Comparison of ENCODE assay signal across 1 cellular context in the genomic region with DNA sequence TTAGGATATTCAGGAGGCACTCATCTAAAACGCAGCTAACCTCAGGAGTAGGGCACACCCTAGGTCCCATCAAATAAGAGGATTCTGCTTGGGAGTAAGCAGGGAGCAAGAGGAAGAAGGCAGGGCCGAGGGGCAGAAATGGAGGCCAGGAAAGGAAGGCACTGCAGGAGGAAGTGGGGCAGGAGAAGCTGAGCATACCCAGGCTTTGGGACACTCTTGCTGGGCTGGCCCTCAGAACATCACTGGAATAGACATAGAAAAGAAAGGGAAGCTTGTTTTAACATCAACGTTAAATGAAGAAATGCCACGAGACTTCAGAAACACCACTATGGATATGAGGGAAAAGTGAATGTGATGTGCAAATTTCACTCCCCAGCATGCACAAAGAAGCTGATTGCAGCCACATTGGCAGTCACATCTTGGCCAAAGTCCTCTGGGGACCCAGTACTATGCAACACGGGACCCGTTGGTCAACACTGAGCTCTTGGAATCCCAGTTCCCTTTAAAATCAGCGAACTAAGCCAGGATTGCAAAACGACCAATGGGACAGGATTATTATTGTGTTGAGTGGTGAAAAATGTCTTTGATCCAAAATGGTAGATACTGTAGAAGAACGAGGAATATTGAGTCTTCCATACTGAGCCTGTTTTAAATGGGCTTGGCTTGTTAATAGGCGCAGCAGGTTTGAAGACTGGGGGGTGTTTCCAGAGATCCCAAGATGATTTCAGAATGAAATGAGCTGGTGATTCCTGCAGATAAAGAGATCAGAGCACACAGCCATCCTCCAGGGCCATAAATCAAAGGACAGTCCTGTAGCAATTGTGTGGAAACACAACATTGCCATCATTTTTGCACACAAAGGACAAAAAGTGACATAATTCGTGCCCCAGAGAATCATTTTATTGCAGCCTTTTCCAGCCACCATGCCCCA.
TF ChIP-seq lines count a peak whose summit lies in the region.

No MANE protein-coding gene starts in this region.

TF ChIP-seq in GM12878, 131 proteins besides CTCF, POLR2A, EP300 and RAD21:
- TF ChIP-seq, protein P1, sequence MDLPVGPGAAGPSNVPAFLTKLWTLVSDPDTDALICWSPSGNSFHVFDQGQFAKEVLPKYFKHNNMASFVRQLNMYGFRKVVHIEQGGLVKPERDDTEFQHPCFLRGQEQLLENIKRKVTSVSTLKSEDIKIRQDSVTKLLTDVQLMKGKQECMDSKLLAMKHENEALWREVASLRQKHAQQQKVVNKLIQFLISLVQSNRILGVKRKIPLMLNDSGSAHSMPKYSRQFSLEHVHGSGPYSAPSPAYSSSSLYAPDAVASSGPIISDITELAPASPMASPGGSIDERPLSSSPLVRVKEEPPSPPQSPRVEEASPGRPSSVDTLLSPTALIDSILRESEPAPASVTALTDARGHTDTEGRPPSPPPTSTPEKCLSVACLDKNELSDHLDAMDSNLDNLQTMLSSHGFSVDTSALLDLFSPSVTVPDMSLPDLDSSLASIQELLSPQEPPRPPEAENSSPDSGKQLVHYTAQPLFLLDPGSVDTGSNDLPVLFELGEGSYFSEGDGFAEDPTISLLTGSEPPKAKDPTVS (IDR thresholded peaks at IDR 0.05; ENCODE audit: low read depth, low read length): no peak
- TF ChIP-seq ZBTB4 (CRISPR knock-in tag; IDR thresholded peaks at IDR 0.05): 0 out of 2 replicates have a peak, but pooled peaks have one; percentile 15
